ENCODE assay signal across 15 cellular contexts in genomic region chr11:5293028-5293427, GRCh38. TPM values are rescaled to one million over a fixed set of nuclear protein-coding genes. Genes with fewer than 3 reads are reported as not detected.
A peak's percentile ranks its signal among the peaks of the same experiment; 100 is the strongest.
DNase-seq lines count a peak whose midpoint lies in the region; ATAC-seq and TF ChIP-seq lines count a peak whose summit lies in the region.
"Had no signal": no experiment of that assay in that cellular context is flagged by ENCODE, and none has a peak within 500 bp of the region (broad histone marks: within the 10 kb centered on the region; RNA-seq: fewer than 3 reads in every experiment).

No MANE protein-coding gene starts in this region.

- peak overlapping the region; percentile 55 to 68; a peak in 3 of 4 replicates for H4K8ac ChIP-seq in IMR-90 (ENCODE audit: low read depth in 2 of 2, low read length in 2 of 2)

- DNase-seq in EL (peak; percentile 15), IMR-90 (peak; percentile 28), RPMI7951 (ENCODE audit: low read depth) (peak; percentile 24), osteoblast (ENCODE audit: insufficient read length, low spot score, missing footprints) (no peak)
- DNase-seq: BE2C; CD4-positive, alpha-beta memory T cell; DND-41; GOT3; H9 had no signal

- POLR2A ChIA-PET in IMR-90 (lab: Charles Lee; ENCODE audit: unreplicated experiment): interaction anchor here (0.5 kb wide), 1 partner anchor 140 kb away, joined by 3 read pairs; no protein-coding TSS in a partner anchor

- peak overlapping the region; percentile 88; the same call in 1 of the 2 replicates for H3K18ac ChIP-seq in IMR-90 (ENCODE audit: low read depth, low read length)

- H3K23ac ChIP-seq in IMR-90 (ENCODE audit: low read depth, low read length): 0 out of 2 replicates have a peak overlapping the region, but pooled peaks have one; percentile 8

- in situ Hi-C loops in IMR-90 (cut with MboI; ENCODE audit: low sequenced_read_pairs): no loop called here

- H3K9me3 ChIP-seq in IMR-90 (ENCODE audit: control insufficient read depth, insufficient read depth, low read length) (no peaks in the 10 kb centered on the region), osteoblast (ENCODE audit: low read depth, low read length) (no peaks in the 10 kb centered on the region)
- H3K9me3 ChIP-seq: A549, BE2C had no signal

- no peak for ATAC-seq in IMR-90 (ENCODE audit: low read depth)
- ATAC-seq in HG03469 (IDR thresholded peaks at IDR 0.05; ENCODE audit: unreplicated experiment): no peak
- no peak for ATAC-seq in GM21360 (IDR thresholded peaks at IDR 0.05; ENCODE audit: unreplicated experiment)
- ATAC-seq: A549, HepG2 had no signal

- H3K36me3 ChIP-seq in IMR-90 (ENCODE audit: control insufficient read depth, insufficient read depth, low read length) (no peaks in the 10 kb centered on the region), osteoblast (ENCODE audit: insufficient read depth, low read length) (no peaks in the 10 kb centered on the region)
- H3K36me3 ChIP-seq: BE2C had no signal

- peak overlapping the region; percentile 18; the same call in 1 of the 2 replicates for H2AK5ac ChIP-seq in IMR-90 (ENCODE audit: low read depth, low read length)

- H3K79me2 ChIP-seq in osteoblast (ENCODE audit: insufficient read depth, low read length): no peaks in the 10 kb centered on the region

- H3K4me3 ChIP-seq in IMR-90 (ENCODE audit: insufficient read depth, low read depth, low read length): no peak overlapping the region
- H3K4me3 ChIP-seq in osteoblast (ENCODE audit: insufficient read depth, low read length): no peak overlapping the region
- H3K4me3 ChIP-seq: A549 had no signal

- peak overlapping the region; percentile 88 for H3K4ac ChIP-seq in IMR-90 (ENCODE audit: low read depth, low read length)

- no peak for TF ChIP-seq RAD21 in IMR-90 (IDR thresholded peaks at IDR 0.05; ENCODE audit: low read length)

- intact Hi-C loops in IMR-90 (cut with micrococcal nuclease): no loop called here

- CTCF ChIA-PET in IMR-90 (lab: Yijun Ruan, JAX): interaction anchor here (0.6 kb wide), 1 partner anchor 55 kb away, joined by 4 read pairs; no protein-coding TSS in a partner anchor

- H3K79me1 ChIP-seq in IMR-90 (ENCODE audit: low read depth in 1 of 2, low read length in 2 of 2): no peaks in the 10 kb centered on the region

- H2BK20ac ChIP-seq in IMR-90 (ENCODE audit: low read depth, low read length): peak overlapping the region; percentile 88

- H2BK15ac ChIP-seq in IMR-90 (ENCODE audit: low read depth, low read length): peak overlapping the region; percentile 97; the same call in 2 of the 3 replicates

- TF ChIP-seq CTCF in IMR-90 (conservative IDR thresholded peaks at IDR 0.05; ENCODE audit: low read depth, low read length): no peak
- no peak for TF ChIP-seq CTCF in osteoblast (IDR thresholded peaks at IDR 0.05; ENCODE audit: extremely low read depth, low read depth, low read length)

- H4K5ac ChIP-seq in IMR-90 (ENCODE audit: low read depth, low read length): peak overlapping the region; percentile 84; the same call in 1 of the 2 replicates

- no peak overlapping the region for H2AFZ ChIP-seq in IMR-90 (replicated peaks; ENCODE audit: low read length, poor library complexity)
- peak overlapping the region; percentile 52 for H2AFZ ChIP-seq in osteoblast (ENCODE audit: low read length)

- peak overlapping the region; percentile 99 for H2BK5ac ChIP-seq in IMR-90 (ENCODE audit: low read depth, low read length, poor library complexity, severe bottlenecking)

- BruUV-seq in IMR-90 (replicated peaks; lab: Mats Ljungman, UMichigan): no TSS peak

- 93% methylated on average over 6 of the region's 8 CpGs; no CpG with 5 or more reads in 1 of the 2 experiments for WGBS in IMR-90 (ENCODE audit: extremely low coverage in 2 of 2, insufficient read length in 1 of 2), 2 experiments

- H3K4me1 ChIP-seq in IMR-90 (ENCODE audit: control insufficient read depth, insufficient read depth, low read length): peaks cover 13% of the 10 kb centered on the region; the same call in 1 of the 2 replicates
- H3K4me1 ChIP-seq in osteoblast (ENCODE audit: insufficient read depth, low read length): peaks cover 19% of the 10 kb centered on the region
- H3K4me1 ChIP-seq: A549, BE2C had no signal

- TF ChIP-seq POLR2A in IMR-90 (IDR thresholded peaks at IDR 0.05; ENCODE audit: low read depth, low read length): no peak

- no peaks in the 10 kb centered on the region; the same call in 1 of the 2 replicates for H3K9me1 ChIP-seq in IMR-90 (ENCODE audit: insufficient read depth, low read length)

- H3K14ac ChIP-seq in IMR-90 (replicated peaks; ENCODE audit: low read depth, low read length): peak overlapping the region; percentile 50

- H3K27ac ChIP-seq in IMR-90 (ENCODE audit: insufficient read depth, low read length): no peak overlapping the region
- no peak overlapping the region for H3K27ac ChIP-seq in osteoblast (ENCODE audit: low read depth, low read length)
- H3K27ac ChIP-seq: A549, C4-2B had no signal

- H3K56ac ChIP-seq in IMR-90 (ENCODE audit: extremely low read depth, insufficient read depth, low read length): no peak overlapping the region

- no peak overlapping the region for H3K9ac ChIP-seq in IMR-90 (ENCODE audit: low read depth, low read length)

- H3K4me2 ChIP-seq in IMR-90 (ENCODE audit: low read depth, low read length) (no peak overlapping the region), osteoblast (ENCODE audit: insufficient read depth, low read length) (no peak overlapping the region)
- H3K4me2 ChIP-seq: A549 had no signal

- H4K91ac ChIP-seq in IMR-90 (ENCODE audit: insufficient read depth, low read depth, low read length): peak overlapping the region; percentile 69

- dilution Hi-C loops in IMR-90 (cut with HindIII; ENCODE audit: low sequenced_read_pairs, unreplicated experiment): no loop called here

- H3K27me3 ChIP-seq in IMR-90 (ENCODE audit: control insufficient read depth, insufficient read depth, low read length): no peaks in the 10 kb centered on the region
- no peaks in the 10 kb centered on the region for H3K27me3 ChIP-seq in osteoblast (ENCODE audit: insufficient read depth, low read length)
- H3K27me3 ChIP-seq: BE2C had no signal

- H2AK9ac ChIP-seq in IMR-90 (replicated peaks; ENCODE audit: low read depth, low read length, poor library complexity): no peak overlapping the region

- H2BK120ac ChIP-seq in IMR-90 (ENCODE audit: low read depth, low read length): peak overlapping the region; percentile 97

- H4K20me1 ChIP-seq in IMR-90 (ENCODE audit: insufficient read depth, low read length) (no peaks in the 10 kb centered on the region), osteoblast (ENCODE audit: insufficient read depth, low read length) (no peaks in the 10 kb centered on the region)

TF ChIP-seq in IMR-90, 13 proteins besides CTCF, POLR2A, EP300 and RAD21:
- TF ChIP-seq USF2 (IDR thresholded peaks at IDR 0.05; ENCODE audit: low read depth, low read length) (peak; percentile 41; the same call in 1 of the 2 replicates), RCOR1 (IDR thresholded peaks at IDR 0.05; ENCODE audit: insufficient replicate concordance, low read length) (no peak)

RNA-seq across cellular contexts. Expression of gene OR51B4, which starts 8.7 kb away (rescaled TPM):
- not detected in 2 replicates for total RNA-seq in IMR-90 (2012; rRNA removed)
- 0.11 TPM in 1 of 2 replicates, not detected in the other for polyA plus RNA-seq in IMR-90 (2012; rRNA removed)
- polyA plus RNA-seq in IMR-90 (2012; cell fraction: cytosol; rRNA removed): 0.16 TPM in 1 of 2 replicates, not detected in the other
- polyA plus RNA-seq in IMR-90 (2012; cell fraction: nucleus; rRNA removed; ENCODE audit: low replicate concordance): 0.09 TPM in 1 of 2 replicates, not detected in the other
- total RNA-seq in RPMI7951 (2014; rRNA removed; shearing (Covaris generic)): not detected in 2 replicates
- not detected in 2 replicates for total RNA-seq in osteoblast
- total RNA-seq: CD4-positive, alpha-beta memory T cell; H9 had no signal
- polyA plus RNA-seq: A549; CD4-positive, alpha-beta memory T cell had no signal

RNA-seq across cellular contexts. Expression of gene HBE1, which starts 23.3 kb away (rescaled TPM):
- 1.4 and 3.2 TPM in 2 replicates for total RNA-seq in IMR-90 (2012; rRNA removed)
- 7.7 and 12.7 TPM in 2 replicates for polyA plus RNA-seq in IMR-90 (2012; rRNA removed)
- polyA plus RNA-seq in IMR-90 (2012; cell fraction: cytosol; rRNA removed): 13.7 and 33.6 TPM in 2 replicates
- 4.8 and 12.2 TPM in 2 replicates for polyA plus RNA-seq in IMR-90 (2012; cell fraction: nucleus; rRNA removed; ENCODE audit: low replicate concordance)
- total RNA-seq in RPMI7951 (2014; rRNA removed; shearing (Covaris generic)): 4.6 and 6.4 TPM in 2 replicates
- not detected in 2 replicates for total RNA-seq in osteoblast
- total RNA-seq: CD4-positive, alpha-beta memory T cell; H9 had no signal
- polyA plus RNA-seq: CD4-positive, alpha-beta memory T cell had no signal

RNA-seq across cellular contexts. Expression of gene OR51B2, which starts 31.1 kb away (rescaled TPM):
- total RNA-seq in IMR-90 (2012; rRNA removed) (not detected in 2 replicates), osteoblast (not detected in 2 replicates)
- not detected in 2 replicates for polyA plus RNA-seq in IMR-90 (2012; rRNA removed)
- not detected in 2 replicates for polyA plus RNA-seq in IMR-90 (2012; cell fraction: cytosol; rRNA removed)
- not detected in 2 replicates for polyA plus RNA-seq in IMR-90 (2012; cell fraction: nucleus; rRNA removed; ENCODE audit: low replicate concordance)
- total RNA-seq in RPMI7951 (2014; rRNA removed; shearing (Covaris generic)): 0.36 TPM in 1 of 2 replicates, not detected in the other
- total RNA-seq: CD4-positive, alpha-beta memory T cell; H9; HepG2 had no signal
- polyA plus RNA-seq: A549; AG04450; CD4-positive, alpha-beta memory T cell; HepG2 had no signal

RNA-seq across cellular contexts. Expression of gene HBG2, which starts 38.4 kb away (rescaled TPM):
- 0.54 TPM in 1 of 2 replicates, not detected in the other for total RNA-seq in IMR-90 (2012; rRNA removed)
- 1.7 TPM in 1 of 2 replicates, not detected in the other for polyA plus RNA-seq in IMR-90 (2012; rRNA removed)
- 0.55 and 1.3 TPM in 2 replicates for polyA plus RNA-seq in IMR-90 (2012; cell fraction: cytosol; rRNA removed)
- polyA plus RNA-seq in IMR-90 (2012; cell fraction: nucleus; rRNA removed; ENCODE audit: low replicate concordance): not detected in 2 replicates
- 1.3 TPM in 1 of 2 replicates, not detected in the other for total RNA-seq in RPMI7951 (2014; rRNA removed; shearing (Covaris generic))
- not detected in 2 replicates for total RNA-seq in osteoblast
- total RNA-seq: CD4-positive, alpha-beta memory T cell; H9; HepG2 had no signal
- polyA plus RNA-seq: A549; CD4-positive, alpha-beta memory T cell; HepG2 had no signal

RNA-seq across cellular contexts. Expression of gene HBG1, which starts 43.4 kb away (rescaled TPM):
- total RNA-seq in IMR-90 (2012; rRNA removed): not detected in 2 replicates
- polyA plus RNA-seq in IMR-90 (2012; rRNA removed): not detected in 2 replicates
- not detected in 2 replicates for polyA plus RNA-seq in IMR-90 (2012; cell fraction: cytosol; rRNA removed)
- polyA plus RNA-seq in IMR-90 (2012; cell fraction: nucleus; rRNA removed; ENCODE audit: low replicate concordance): not detected in 2 replicates
- total RNA-seq in RPMI7951 (2014; rRNA removed; shearing (Covaris generic)): not detected in 2 replicates
- not detected in 2 replicates for total RNA-seq in osteoblast
- total RNA-seq: CD4-positive, alpha-beta memory T cell; H9; HepG2 had no signal
- polyA plus RNA-seq: A549; CD4-positive, alpha-beta memory T cell; HepG2 had no signal
